ENCODE assay signal across 13 cellular contexts in the genomic region with DNA sequence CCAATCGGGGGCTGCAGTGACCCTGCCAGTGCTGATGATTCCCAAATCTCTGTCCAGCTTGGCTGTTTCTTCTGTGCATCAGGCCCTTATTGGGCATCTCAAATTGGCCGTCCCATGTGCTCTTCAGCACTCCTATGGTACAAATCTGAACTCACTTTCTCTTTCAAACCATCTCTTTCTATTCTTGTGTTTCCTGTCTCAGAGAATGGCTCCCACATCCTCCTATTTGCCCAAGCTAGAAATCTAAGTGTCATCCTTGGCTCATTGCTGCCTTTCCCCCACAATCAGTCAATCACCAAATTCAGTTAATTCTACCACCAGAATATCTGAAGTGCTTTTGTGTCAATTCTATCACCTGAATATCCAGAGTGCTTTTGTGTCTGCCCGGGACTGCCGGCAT.
DNase-seq lines count a peak whose midpoint lies in the region; ATAC-seq, FAIRE-seq and TF ChIP-seq lines count a peak whose summit lies in the region.
"Had no signal": no experiment of that assay in that cellular context is flagged by ENCODE, and none has a peak within 500 bp of the region (broad histone marks: within the 10 kb centered on the region; RNA-seq: fewer than 3 reads in every experiment).

No MANE protein-coding gene starts in this region.

- ATAC-seq in HG03432 (IDR thresholded peaks at IDR 0.05; ENCODE audit: unreplicated experiment) (peak; percentile 30), HG03139 (IDR thresholded peaks at IDR 0.05; ENCODE audit: unreplicated experiment) (no peak)
- no peak for ATAC-seq in naive thymus-derived CD8-positive, alpha-beta T cell
- ATAC-seq: left lobe of liver had no signal

- H3K4me3 ChIP-seq in GM12865 (ENCODE audit: low read depth, low read length), result no peak overlapping the region

- TF ChIP-seq CTCF in GM12865 (IDR thresholded peaks at IDR 0.05; ENCODE audit: insufficient read depth, low read depth, low read length, missing control alignments), result no peak

- peaks cover 0 to 9% (median 0%) of the 10 kb centered on the region in 9 donors for H3K9me3 Mint-ChIP-seq in naive thymus-derived CD8-positive, alpha-beta T cell
- H3K9me3 Mint-ChIP-seq: activated T-helper 1 cell treated with anti-CD3 and anti-CD28 coated beads, Interleukin-12 subunit alpha, Interleukin-12 subunit beta, Interleukin-2, Interleukin-4 antibody, amounts not matched to agents 30 ng/mL and 10 ng/mL and 1 ng/mL, durations not matched to agents 14 hours and 24 hours and 36 hours had no signal

- no peaks in the 10 kb centered on the region for H3K27me3 Mint-ChIP-seq in naive thymus-derived CD8-positive, alpha-beta T cell

- no peaks in the 10 kb centered on the region for H3K36me3 Mint-ChIP-seq in naive thymus-derived CD8-positive, alpha-beta T cell

- H3K27ac Mint-ChIP-seq in naive thymus-derived CD8-positive, alpha-beta T cell, result peak overlapping the region; percentile 67 to 98 (median 86)
- H3K27ac Mint-ChIP-seq: activated T-helper 1 cell treated with anti-CD3 and anti-CD28 coated beads, Interleukin-12 subunit alpha, Interleukin-12 subunit beta, Interleukin-2, Interleukin-4 antibody, amounts not matched to agents 30 ng/mL and 10 ng/mL and 1 ng/mL, durations not matched to agents 14 hours and 24 hours and 36 hours had no signal

- peak; percentile 88 for FAIRE-seq in GM19239 (lab: Jason Lieb, UNC)
- FAIRE-seq: bronchial epithelial cell had no signal

- DNase-seq in GM12865 (ENCODE audit: low read depth), result peak; percentile 57
- no peak for DNase-seq in GM19239 (ENCODE audit: insufficient read length, low spot score)
- no peak for DNase-seq in naive thymus-derived CD8-positive, alpha-beta T cell
- DNase-seq in middle frontal gyrus (ENCODE audit: extremely low spot score, low spot score), result no peak
- no peak for DNase-seq in central memory CD4-positive, alpha-beta T cell
- DNase-seq: activated CD4-positive, CD25-positive, alpha-beta regulatory T cell treated with anti-CD3 and anti-CD28 coated beads, Interleukin-2, amount 50 U/mL, for 72 hours; head of caudate nucleus; substantia nigra had no signal

- peaks cover 32 to 54% (median 45%) of the 10 kb centered on the region in 4 donors for H3K4me1 Mint-ChIP-seq in naive thymus-derived CD8-positive, alpha-beta T cell

- H3K4me3 Mint-ChIP-seq in naive thymus-derived CD8-positive, alpha-beta T cell, result peak overlapping the region in 9 of 10 donors; percentile 27 to 82 (median 58)
- H3K4me3 Mint-ChIP-seq: activated T-helper 1 cell treated with anti-CD3 and anti-CD28 coated beads, Interleukin-12 subunit alpha, Interleukin-12 subunit beta, Interleukin-2, Interleukin-4 antibody, amounts not matched to agents 30 ng/mL and 10 ng/mL and 1 ng/mL, durations not matched to agents 14 hours and 24 hours and 36 hours had no signal

- POLR2A ChIA-PET in naive thymus-derived CD8-positive, alpha-beta T cell (lab: Charles Lee), result no interaction called here
